In genomic region chr12:15984097-15984800, GRCh38 we compare ENCODE assay signal across 23 cellular contexts.
A peak's percentile ranks its signal among the peaks of the same experiment; 100 is the strongest.
DNase-seq lines count a peak whose midpoint lies in the region; ATAC-seq, FAIRE-seq and TF ChIP-seq lines count a peak whose summit lies in the region.
"Had no signal": no experiment of that assay in that cellular context is flagged by ENCODE, and none has a peak within 500 bp of the region (broad histone marks: within the 10 kb centered on the region; RNA-seq: fewer than 3 reads in every experiment).

No MANE protein-coding gene starts in this region.

- no peak for ATAC-seq in IMR-90 (ENCODE audit: low read depth)
- peak; percentile 56 for ATAC-seq in esophagus mucosa
- ATAC-seq in pancreas, result peak; percentile 47 to 82 (median 68)
- ATAC-seq: gastrocnemius medialis; HCT116; stimulated activated naive CD8-positive, alpha-beta T cell treated with anti-CD3 and anti-CD28 coated beads, Interleukin-15, amount 100 ng/mL, for 72 hours had no signal

- no peak overlapping the region for H4K5ac ChIP-seq in IMR-90 (ENCODE audit: low read depth, low read length)
- H4K5ac ChIP-seq in mesendoderm (ENCODE audit: low read length), result no peak overlapping the region

- dilution Hi-C loops in IMR-90 (cut with HindIII; ENCODE audit: low sequenced_read_pairs, unreplicated experiment), result no loop called here

- H3K56ac ChIP-seq in IMR-90 (ENCODE audit: extremely low read depth, insufficient read depth, low read length), result no peak overlapping the region
- no peak overlapping the region for H3K56ac ChIP-seq in mesendoderm (ENCODE audit: low read length)

- H3K79me1 ChIP-seq in IMR-90 (ENCODE audit: low read depth in 1 of 2, low read length in 2 of 2), result peaks cover 3 to 22% of the 10 kb centered on the region in 2 experiments; a peak in 3 of 4 replicates
- H3K79me1 ChIP-seq in mesendoderm (ENCODE audit: low read length), result no peaks in the 10 kb centered on the region

- peaks cover 8% of the 10 kb centered on the region for H3K9me1 ChIP-seq in IMR-90 (ENCODE audit: insufficient read depth, low read length)

- H3K9me3 ChIP-seq in IMR-90 (ENCODE audit: control insufficient read depth, insufficient read depth, low read length), result no peaks in the 10 kb centered on the region
- H3K9me3 ChIP-seq in pancreas, result no peaks in the 10 kb centered on the region
- no peaks in the 10 kb centered on the region for H3K9me3 ChIP-seq in thyroid gland
- H3K9me3 ChIP-seq: gastrocnemius medialis, SJCRH30, transverse colon had no signal

- H3K4me2 ChIP-seq in IMR-90 (ENCODE audit: low read depth, low read length), result no peak overlapping the region
- H3K4me2 ChIP-seq in mesendoderm (ENCODE audit: low read length), result no peak overlapping the region

- H4K8ac ChIP-seq in IMR-90 (ENCODE audit: low read depth in 2 of 2, low read length in 2 of 2) (no peak overlapping the region), mesendoderm (ENCODE audit: low read depth, low read length) (no peak overlapping the region)

- H3K27ac ChIP-seq in IMR-90 (ENCODE audit: insufficient read depth, low read length) (no peak overlapping the region), pancreas (peak overlapping the region in 2 of 4 donors; percentile 17 to 29), thyroid gland (no peak overlapping the region), mesendoderm (ENCODE audit: low read depth, low read length) (no peak overlapping the region)
- H3K27ac ChIP-seq: gastrocnemius medialis, SJCRH30, skin epidermis, transverse colon had no signal

- H4K20me1 ChIP-seq in IMR-90 (ENCODE audit: insufficient read depth, low read length), result no peaks in the 10 kb centered on the region

- BruUV-seq in IMR-90 (replicated peaks; lab: Mats Ljungman, UMichigan), result no TSS peak

- H2BK120ac ChIP-seq in IMR-90 (ENCODE audit: low read depth, low read length), result 0 out of 2 replicates have a peak overlapping the region, but pooled peaks have one; percentile 2
- no peak overlapping the region for H2BK120ac ChIP-seq in mesendoderm (ENCODE audit: low read depth, low read length)

- WGBS in IMR-90 (ENCODE audit: extremely low coverage in 2 of 2, insufficient read length in 1 of 2), 2 experiments, result no CpG with 5 or more reads among the region's 6 CpGs
- 31 to 34% methylated on average over 6 of the region's 6 CpGs for WGBS in pancreas, 2 donors
- WGBS in thyroid gland, 2 donors, result 92% methylated on average over 6 of the region's 6 CpGs
- no CpG with 5 or more reads among the region's 6 CpGs for WGBS in mesendoderm (ENCODE audit: extremely low coverage, insufficient coverage, low lambda C conversion rate)

- no peak for TF ChIP-seq POLR2A in GM12891 (IDR thresholded peaks at IDR 0.05; ENCODE audit: low read depth, low read length)
- no peak for TF ChIP-seq POLR2A in IMR-90 (IDR thresholded peaks at IDR 0.05; ENCODE audit: low read depth, low read length)
- TF ChIP-seq POLR2A in thyroid gland (IDR thresholded peaks at IDR 0.05), result no peak

- H3K4ac ChIP-seq in IMR-90 (ENCODE audit: low read depth, low read length), result peak overlapping the region; percentile 3; the same call in 1 of the 2 replicates
- H3K4ac ChIP-seq in mesendoderm (ENCODE audit: low read depth, low read length), result no peak overlapping the region

- no peak for TF ChIP-seq CTCF in IMR-90 (conservative IDR thresholded peaks at IDR 0.05; ENCODE audit: low read depth, low read length)
- no peak for TF ChIP-seq CTCF in pancreas (IDR thresholded peaks at IDR 0.05)
- TF ChIP-seq CTCF in thyroid gland (IDR thresholded peaks at IDR 0.05), result no peak

- no peak for DNase-seq in GM12891 (ENCODE audit: insufficient read length, low spot score)
- peak; percentile 31 for DNase-seq in IMR-90
- no peak for DNase-seq in pancreas
- DNase-seq in activated CD4-positive, alpha-beta T cell treated with anti-CD3 and anti-CD28 coated beads for 1 hour, result no peak
- DNase-seq in thyroid gland, result no peak
- no peak for DNase-seq in mesendoderm
- DNase-seq: activated naive CD4-positive, alpha-beta T cell; amniotic stem cell; caudate nucleus; CD8-positive, alpha-beta memory T cell; DND-41; gastrocnemius medialis; kidney; MM.1S; NCI-H1694; NCI-H774; OCI-M1; SJCRH30; stimulated activated naive CD8-positive, alpha-beta T cell treated with anti-CD3 and anti-CD28 coated beads, Interleukin-15, amount 100 ng/mL, for 72 hours; transverse colon had no signal

- no peak overlapping the region for H2AFZ ChIP-seq in IMR-90 (replicated peaks; ENCODE audit: low read length, poor library complexity)

- no peak overlapping the region for H3K4me3 ChIP-seq in IMR-90 (ENCODE audit: insufficient read depth, low read depth, low read length)
- H3K4me3 ChIP-seq in pancreas, result no peak overlapping the region
- H3K4me3 ChIP-seq in thyroid gland (replicated peaks in 1 of 3), result no peak overlapping the region
- no peak overlapping the region for H3K4me3 ChIP-seq in mesendoderm (ENCODE audit: low read length)
- H3K4me3 ChIP-seq: gastrocnemius medialis, SJCRH30, skin epidermis, transverse colon had no signal

- H3K23ac ChIP-seq in IMR-90 (ENCODE audit: low read depth, low read length) (no peak overlapping the region), mesendoderm (ENCODE audit: low read length) (no peak overlapping the region)

- H3K9ac ChIP-seq in IMR-90 (ENCODE audit: low read depth, low read length) (no peak overlapping the region), mesendoderm (ENCODE audit: low read length) (no peak overlapping the region)

- no peak overlapping the region for H2AK5ac ChIP-seq in IMR-90 (ENCODE audit: low read depth, low read length)
- no peak overlapping the region for H2AK5ac ChIP-seq in mesendoderm (ENCODE audit: low read length)

- in situ Hi-C loops in IMR-90 (cut with MboI; ENCODE audit: low sequenced_read_pairs), result no loop called here

- peaks cover 15% of the 10 kb centered on the region for H3K36me3 ChIP-seq in IMR-90 (ENCODE audit: control insufficient read depth, insufficient read depth, low read length)
- no peaks in the 10 kb centered on the region for H3K36me3 ChIP-seq in pancreas
- peaks cover 0 to 14% of the 10 kb centered on the region in 2 donors for H3K36me3 ChIP-seq in thyroid gland
- no peaks in the 10 kb centered on the region for H3K36me3 ChIP-seq in mesendoderm (ENCODE audit: control insufficient read depth, insufficient read depth, low read length)
- H3K36me3 ChIP-seq: gastrocnemius medialis had no signal

- POLR2A ChIA-PET in IMR-90 (lab: Charles Lee; ENCODE audit: unreplicated experiment), result no interaction called here

- no peak overlapping the region for H4K91ac ChIP-seq in IMR-90 (ENCODE audit: insufficient read depth, low read depth, low read length)

- no peaks in the 10 kb centered on the region for H3K79me2 ChIP-seq in mesendoderm (ENCODE audit: control insufficient read depth, insufficient read depth, low read length)

- H3K27me3 ChIP-seq in IMR-90 (ENCODE audit: control insufficient read depth, insufficient read depth, low read length), result no peaks in the 10 kb centered on the region
- no peaks in the 10 kb centered on the region for H3K27me3 ChIP-seq in pancreas
- no peaks in the 10 kb centered on the region for H3K27me3 ChIP-seq in thyroid gland
- H3K27me3 ChIP-seq in mesendoderm (ENCODE audit: insufficient read depth, low read length, poor library complexity), result no peaks in the 10 kb centered on the region
- H3K27me3 ChIP-seq: gastrocnemius medialis, SJCRH30, transverse colon had no signal

- no peak for TF ChIP-seq RAD21 in IMR-90 (IDR thresholded peaks at IDR 0.05; ENCODE audit: low read length)

- CTCF ChIA-PET in IMR-90 (lab: Yijun Ruan, JAX), result no interaction called here

- H3K14ac ChIP-seq in IMR-90 (replicated peaks; ENCODE audit: low read depth, low read length), result peak overlapping the region; percentile 19; the same call in 1 of the 2 replicates

- H2BK15ac ChIP-seq in IMR-90 (ENCODE audit: low read depth, low read length) (0 out of 3 replicates have a peak overlapping the region, but pooled peaks have one; percentile 7), mesendoderm (replicated peaks; ENCODE audit: low read depth) (no peak overlapping the region)

- H2AK9ac ChIP-seq in IMR-90 (replicated peaks; ENCODE audit: low read depth, low read length, poor library complexity), result no peak overlapping the region

- no peak for FAIRE-seq in GM12891 (lab: Jason Lieb, UNC)
- FAIRE-seq in pancreas (lab: Jason Lieb, UNC), result no peak
- FAIRE-seq: kidney had no signal

- peaks cover 13% of the 10 kb centered on the region for H3K4me1 ChIP-seq in IMR-90 (ENCODE audit: control insufficient read depth, insufficient read depth, low read length)
- H3K4me1 ChIP-seq in pancreas, result peaks cover 19 to 34% (median 27%) of the 10 kb centered on the region in 3 donors
- peaks cover 0 to 5% of the 10 kb centered on the region in 2 donors for H3K4me1 ChIP-seq in thyroid gland
- H3K4me1 ChIP-seq in mesendoderm (ENCODE audit: control insufficient read depth, low read depth, low read length), result no peaks in the 10 kb centered on the region

- H2BK5ac ChIP-seq in IMR-90 (ENCODE audit: low read depth, low read length, poor library complexity, severe bottlenecking) (no peak overlapping the region), mesendoderm (ENCODE audit: low read length) (no peak overlapping the region)

- intact Hi-C loops in IMR-90 (cut with micrococcal nuclease) (loop anchor here (5.0 kb wide), 1 partner anchor 623 kb away; the partner anchor contains the start of gene LMO3), pancreas (cut with DNase I) (no loop called here), thyroid gland (cut with DNase I) (no loop called here)

- H3K18ac ChIP-seq in IMR-90 (ENCODE audit: low read depth, low read length), result no peak overlapping the region
- no peak overlapping the region for H3K18ac ChIP-seq in mesendoderm (ENCODE audit: low read length)

- no peak overlapping the region for H2BK20ac ChIP-seq in IMR-90 (ENCODE audit: low read depth, low read length)

TF ChIP-seq in GM12891, 5 proteins besides CTCF, POLR2A, EP300 and RAD21:
- TF ChIP-seq POU2F2 (IDR thresholded peaks at IDR 0.05; ENCODE audit: low read depth, low read length) (no peak), TAF1 (IDR thresholded peaks at IDR 0.05; ENCODE audit: low read depth, low read length) (no peak), POLR2AphosphoS5 (IDR thresholded peaks at IDR 0.05; ENCODE audit: low read depth, low read length) (no peak), PAX5 (IDR thresholded peaks at IDR 0.05; ENCODE audit: insufficient read depth, low read length, severe bottlenecking) (peak; percentile 59), SPI1 (IDR thresholded peaks at IDR 0.05; ENCODE audit: low read depth, low read length) (no peak)

TF ChIP-seq in IMR-90, 13 proteins besides CTCF, POLR2A, EP300 and RAD21:
- TF ChIP-seq USF2 (IDR thresholded peaks at IDR 0.05; ENCODE audit: low read depth, low read length), result no peak
- no peak for TF ChIP-seq BHLHE40 (IDR thresholded peaks at IDR 0.05; ENCODE audit: low read depth, low read length)
- no peak for TF ChIP-seq RFX5 (IDR thresholded peaks at IDR 0.05; ENCODE audit: low read depth, low read length)
